26 cellular contexts compared by ENCODE assay signal in genomic region chr2:23528171-23528570, GRCh38.
DNase-seq lines count a peak whose midpoint lies in the region; ATAC-seq and TF ChIP-seq lines count a peak whose summit lies in the region.
"Had no signal": no experiment of that assay in that cellular context is flagged by ENCODE, and none has a peak within 500 bp of the region (broad histone marks: within the 10 kb centered on the region; RNA-seq: fewer than 3 reads in every experiment).

No MANE protein-coding gene starts in this region.

- H3K79me2 ChIP-seq in osteoblast (ENCODE audit: insufficient read depth, low read length): no peaks in the 10 kb centered on the region

- TF ChIP-seq CTCF in right atrium auricular region (IDR thresholded peaks at IDR 0.05) (no peak), brain (conservative IDR thresholded peaks at IDR 0.05) (no peak), osteoblast (IDR thresholded peaks at IDR 0.05; ENCODE audit: extremely low read depth, low read depth, low read length) (no peak), tibial nerve (IDR thresholded peaks at IDR 0.05) (no peak)

- TF ChIP-seq EP300 in tibial nerve (IDR thresholded peaks at IDR 0.05): no peak

- H3K27ac ChIP-seq in right cardiac atrium (ENCODE audit: low read length) (no peak overlapping the region), right atrium auricular region (no peak overlapping the region), osteoblast (ENCODE audit: low read depth, low read length) (no peak overlapping the region), tibial nerve (peak overlapping the region in 3 of 4 donors; percentile 70 to 92 (median 91))
- H3K27ac ChIP-seq: 22Rv1, A549, BLaER1 had no signal

- no peaks in the 10 kb centered on the region for H3K27me3 Mint-ChIP-seq in brain
- no peaks in the 10 kb centered on the region for H3K27me3 Mint-ChIP-seq in activated T-cell treated with anti-CD3 and anti-CD28 coated beads, Interleukin-2, amount 50 U/mL, for 72 hours (ENCODE audit: low read depth)

- H3K9me3 Mint-ChIP-seq in brain: peaks cover 0 to 2% (median 0%) of the 10 kb centered on the region in 5 experiments
- H3K9me3 Mint-ChIP-seq in activated T-cell treated with anti-CD3 and anti-CD28 coated beads, Interleukin-2, amount 50 U/mL, for 72 hours: no peaks in the 10 kb centered on the region
- H3K9me3 Mint-ChIP-seq: CD4-positive, alpha-beta memory T cell; CD8-positive, alpha-beta memory T cell had no signal

- H3K9me3 ChIP-seq in right cardiac atrium (ENCODE audit: control insufficient read depth, low read length): no peaks in the 10 kb centered on the region
- H3K9me3 ChIP-seq in right atrium auricular region: no peaks in the 10 kb centered on the region
- no peaks in the 10 kb centered on the region for H3K9me3 ChIP-seq in osteoblast (ENCODE audit: low read depth, low read length)
- no peaks in the 10 kb centered on the region for H3K9me3 ChIP-seq in tibial nerve
- H3K9me3 ChIP-seq: A549, BE2C, BLaER1 had no signal

- no peaks in the 10 kb centered on the region for H3K27me3 ChIP-seq in right cardiac atrium (ENCODE audit: control insufficient read depth, insufficient read depth)
- no peaks in the 10 kb centered on the region for H3K27me3 ChIP-seq in right atrium auricular region
- no peaks in the 10 kb centered on the region for H3K27me3 ChIP-seq in osteoblast (ENCODE audit: insufficient read depth, low read length)
- no peaks in the 10 kb centered on the region for H3K27me3 ChIP-seq in tibial nerve
- H3K27me3 ChIP-seq: BE2C, BLaER1 had no signal

- no peak for TF ChIP-seq POLR2A in tibial nerve (IDR thresholded peaks at IDR 0.05)

- ATAC-seq in right cardiac atrium: no peak
- ATAC-seq in activated T-cell treated with anti-CD3 and anti-CD28 coated beads, Interleukin-2, amount 50 U/mL, for 72 hours (replicated peaks in 1 of 2): no peak
- ATAC-seq: A549, GM12878 had no signal

- peak overlapping the region in 4 of 5 experiments; percentile 20 to 69 (median 54) for H3K27ac Mint-ChIP-seq in brain
- no peak overlapping the region for H3K27ac Mint-ChIP-seq in activated T-cell treated with anti-CD3 and anti-CD28 coated beads, Interleukin-2, amount 50 U/mL, for 72 hours
- H3K27ac Mint-ChIP-seq: CD14-positive monocyte; CD8-positive, alpha-beta memory T cell had no signal

- H2AFZ ChIP-seq in osteoblast (ENCODE audit: low read length): no peak overlapping the region

- H3K4me2 ChIP-seq in osteoblast (ENCODE audit: insufficient read depth, low read length): no peak overlapping the region
- H3K4me2 ChIP-seq: A549, BLaER1 had no signal

- H3K4me1 ChIP-seq in right cardiac atrium (ENCODE audit: control insufficient read depth, insufficient read depth, low read length) (no peaks in the 10 kb centered on the region), right atrium auricular region (peaks cover 4 to 21% of the 10 kb centered on the region in 2 donors), osteoblast (ENCODE audit: insufficient read depth, low read length) (peaks cover 14% of the 10 kb centered on the region), tibial nerve (peaks cover 0 to 97% (median 47%) of the 10 kb centered on the region in 4 donors)
- H3K4me1 ChIP-seq: A549 had no signal

- intact Hi-C loops in right cardiac atrium (cut with DNase I): no loop called here

- DNase-seq in right cardiac atrium (peak in 2 of 3 donors; percentile 6 to 10), right atrium auricular region (ENCODE audit: low spot score) (no peak), osteoblast (ENCODE audit: insufficient read length, low spot score, missing footprints) (peak; percentile 45), tibial nerve (ENCODE audit: low spot score in 2 of 2) (no peak), AG20443 (ENCODE audit: low spot score) (no peak)
- DNase-seq in activated T-cell treated with anti-CD3 and anti-CD28 coated beads, Interleukin-2, amount 50 U/mL, for 72 hours: no peak
- no peak for DNase-seq in activated CD4-positive, alpha-beta T cell treated with anti-CD3 and anti-CD28 coated beads for 48 hours
- DNase-seq: BE2C; C1 segment of cervical spinal cord; CD4-positive, alpha-beta memory T cell; CD4-positive, CD25-positive, alpha-beta regulatory T cell; CD8-positive, alpha-beta memory T cell; COR-L47; DMS 273 treated with DMSO at 0.1 percent for 48 hours; DMS153; DMS53; DMS79; DND-41; EL; GDM1 had no signal

- H3K4me3 Mint-ChIP-seq in brain: no peak overlapping the region
- no peak overlapping the region for H3K4me3 Mint-ChIP-seq in activated T-cell treated with anti-CD3 and anti-CD28 coated beads, Interleukin-2, amount 50 U/mL, for 72 hours
- H3K4me3 Mint-ChIP-seq: CD14-positive monocyte; CD4-positive, alpha-beta memory T cell; CD4-positive, CD25-positive, alpha-beta regulatory T cell; CD8-positive, alpha-beta memory T cell had no signal

- no peaks in the 10 kb centered on the region for H3K36me3 Mint-ChIP-seq in brain
- H3K36me3 Mint-ChIP-seq in activated T-cell treated with anti-CD3 and anti-CD28 coated beads, Interleukin-2, amount 50 U/mL, for 72 hours (ENCODE audit: insufficient read depth in 2 of 2): no peaks in the 10 kb centered on the region
- H3K36me3 Mint-ChIP-seq: CD14-positive monocyte; CD4-positive, alpha-beta memory T cell; CD4-positive, CD25-positive, alpha-beta regulatory T cell; CD8-positive, alpha-beta memory T cell had no signal

- peaks cover 81% of the 10 kb centered on the region for H3K4me1 Mint-ChIP-seq in brain
- H3K4me1 Mint-ChIP-seq in activated T-cell treated with anti-CD3 and anti-CD28 coated beads, Interleukin-2, amount 50 U/mL, for 72 hours (ENCODE audit: low read depth): peaks cover 28% of the 10 kb centered on the region

- H3K36me3 ChIP-seq in right atrium auricular region (no peaks in the 10 kb centered on the region), osteoblast (ENCODE audit: insufficient read depth, low read length) (no peaks in the 10 kb centered on the region), tibial nerve (no peaks in the 10 kb centered on the region)
- H3K36me3 ChIP-seq: BE2C, BLaER1 had no signal

- H3K4me3 ChIP-seq in right cardiac atrium (ENCODE audit: low read length): no peak overlapping the region
- H3K4me3 ChIP-seq in right atrium auricular region: no peak overlapping the region
- no peak overlapping the region for H3K4me3 ChIP-seq in osteoblast (ENCODE audit: insufficient read depth, low read length)
- H3K4me3 ChIP-seq in tibial nerve: no peak overlapping the region
- H3K4me3 ChIP-seq: A549, BLaER1, GM12878 had no signal

- H4K20me1 ChIP-seq in osteoblast (ENCODE audit: insufficient read depth, low read length): no peaks in the 10 kb centered on the region
- H4K20me1 ChIP-seq: BLaER1 had no signal

- 93% methylated on average over 12 of the region's 12 CpGs for WGBS in right cardiac atrium
- 77 to 79% methylated on average over 12 of the region's 12 CpGs for WGBS in tibial nerve, 2 donors

Comparison
In these comparisons a context has a peak if more than half of its experiments do, and no peak if none do; other contexts are left out.
1. DNase-seq: peak in right cardiac atrium (2 of 3) and osteoblast (single experiment); none in right atrium auricular region (single experiment), tibial nerve (0 of 2), activated T-cell treated with anti-CD3 and anti-CD28 coated beads, Interleukin-2, amount 50 U/mL, for 72 hours (0 of 2), activated CD4-positive, alpha-beta T cell treated with anti-CD3 and anti-CD28 coated beads for 48 hours (single experiment) and AG20443 (single experiment).
2. H3K27ac ChIP-seq: peak in tibial nerve (3 of 4); none in right cardiac atrium (single experiment), right atrium auricular region (0 of 2) and osteoblast (single experiment).